ENCODE assay signal across 1 cellular context in genomic region chr1:109912214-109912861, GRCh38.
TF ChIP-seq lines count a peak whose summit lies in the region.

No MANE protein-coding gene starts in this region.

TF ChIP-seq in IMR-90, 13 proteins besides CTCF, POLR2A, EP300 and RAD21 (continued from another document):
- no peak for TF ChIP-seq ELK1 (IDR thresholded peaks at IDR 0.05; ENCODE audit: borderline replicate concordance, low read depth, low read length)
